4 cellular contexts compared by ENCODE assay signal in genomic region chr6:126570507-126570906, GRCh38.
TF ChIP-seq lines count a peak whose summit lies in the region.

No MANE protein-coding gene starts in this region.

TF ChIP-seq in HepG2, 621 proteins besides CTCF, POLR2A, EP300 and RAD21:
- peak; percentile 66 for TF ChIP-seq MAFF (IDR thresholded peaks at IDR 0.05; ENCODE audit: low read depth, low read length)
- TF ChIP-seq MAFK (conservative IDR thresholded peaks at IDR 0.05 in 1 of 2, IDR thresholded peaks at IDR 0.05 in 1 of 2; ENCODE audit: low read length in 2 of 2) = peak; percentile 56 to 82; a peak in 3 of 4 replicates
- no peak for TF ChIP-seq ARNT (IDR thresholded peaks at IDR 0.05)
- TF ChIP-seq ZNF788 (CRISPR knock-in tag; IDR thresholded peaks at IDR 0.05; ENCODE audit: borderline replicate concordance) = no peak
- TF ChIP-seq ERF (CRISPR knock-in tag; IDR thresholded peaks at IDR 0.05) = no peak

TF ChIP-seq in A549, 52 proteins besides CTCF, POLR2A, EP300 and RAD21:
- TF ChIP-seq SREBF2 (IDR thresholded peaks at IDR 0.05) = no peak
- peak; percentile 34 for TF ChIP-seq MAFK (IDR thresholded peaks at IDR 0.05; ENCODE audit: partially characterized antibody)

TF ChIP-seq in IMR-90, 13 proteins besides CTCF, POLR2A, EP300 and RAD21:
- no peak for TF ChIP-seq SMC3 (IDR thresholded peaks at IDR 0.05; ENCODE audit: low read depth, low read length)
- TF ChIP-seq MAFK (IDR thresholded peaks at IDR 0.05; ENCODE audit: low read depth, low read length) = 0 out of 2 replicates have a peak, but pooled peaks have one; percentile 38

TF ChIP-seq in K562, 482 proteins besides CTCF, POLR2A, EP300 and RAD21:
- TF ChIP-seq ZNF316 (IDR thresholded peaks at IDR 0.05) = peak; percentile 22; the same call in 1 of the 2 replicates
- no peak for TF ChIP-seq HLTF (IDR thresholded peaks at IDR 0.05)
